Comparison of ENCODE assay signal across 8 cellular contexts in the genomic region with DNA sequence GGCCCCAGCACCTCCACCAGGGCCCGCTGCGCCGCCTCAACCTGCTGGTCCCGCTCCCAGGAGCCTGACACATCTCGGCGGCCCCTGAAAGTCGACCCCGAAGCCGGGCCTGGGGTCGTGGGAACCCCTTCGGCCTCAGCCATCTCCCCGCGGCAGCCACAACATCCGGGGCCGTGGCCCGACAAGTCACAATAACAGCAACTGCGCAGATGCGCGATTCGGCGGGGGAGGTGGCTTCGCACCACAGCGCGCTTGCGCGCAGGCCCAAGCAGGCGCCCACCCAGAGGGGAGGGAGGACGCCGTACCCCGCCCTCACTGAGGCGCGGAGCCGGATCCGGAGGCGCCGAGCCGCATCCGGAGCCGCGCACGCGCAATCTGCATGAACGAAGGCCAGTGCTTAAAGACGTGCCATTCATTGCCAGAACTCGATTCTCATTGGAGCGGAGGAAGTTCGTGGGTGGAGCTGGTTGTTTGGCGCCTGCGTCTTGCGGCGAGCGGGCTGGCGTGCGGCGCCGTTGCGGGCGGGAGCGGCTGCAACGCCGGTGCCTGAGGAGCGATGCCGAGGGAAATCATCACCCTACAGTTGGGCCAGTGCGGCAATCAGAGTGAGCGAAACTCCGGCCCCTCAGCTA. TPM values are rescaled to one million over a fixed set of nuclear protein-coding genes. Genes with fewer than 3 reads are reported as not detected.
DNase-seq lines count a peak whose midpoint lies in the region; ATAC-seq and TF ChIP-seq lines count a peak whose summit lies in the region.

A gene with protein sequence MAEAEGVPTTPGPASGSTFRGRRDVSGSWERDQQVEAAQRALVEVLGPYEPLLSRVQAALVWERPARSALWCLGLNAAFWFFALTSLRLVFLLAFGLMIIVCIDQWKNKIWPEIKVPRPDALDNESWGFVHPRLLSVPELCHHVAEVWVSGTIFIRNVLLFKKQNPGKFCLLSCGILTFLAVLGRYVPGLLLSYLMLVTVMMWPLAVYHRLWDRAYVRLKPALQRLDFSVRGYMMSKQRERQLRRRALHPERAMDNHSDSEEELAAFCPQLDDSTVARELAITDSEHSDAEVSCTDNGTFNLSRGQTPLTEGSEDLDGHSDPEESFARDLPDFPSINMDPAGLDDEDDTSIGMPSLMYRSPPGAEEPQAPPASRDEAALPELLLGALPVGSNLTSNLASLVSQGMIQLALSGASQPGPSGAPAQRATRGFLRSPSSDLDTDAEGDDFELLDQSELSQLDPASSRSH (minus strand): TSS at position 193 of the 632 bp plus-strand sequence. CDS start 50 bp downstream, at position 143.
A gene (plus strand): TSS at position 502 of the 632 bp plus-strand sequence. CDS start 55 bp downstream, at position 557.

- peaks cover 17% of the 10 kb centered on the region for H3K4me1 ChIP-seq in smooth muscle cell (ENCODE audit: low read depth)

- no peaks in the 10 kb centered on the region for H3K27me3 Mint-ChIP-seq in activated B cell treated with CpG ODN at 0.5 μM for 24 hours

- peaks cover 47% of the 10 kb centered on the region for H3K4me1 Mint-ChIP-seq in activated B cell treated with CpG ODN at 0.5 μM for 24 hours

- H3K4me3 ChIP-seq in AG09309 (ENCODE audit: control insufficient read depth, low read depth, low read length) (peak within 1 kb of the TSS; percentile 79), smooth muscle cell (peak within 1 kb of the TSS; percentile 79)

- WGBS in smooth muscle cell (ENCODE audit: low lambda C conversion rate), result under 1% methylated on average over 66 of the region's 66 CpGs

- H3K27ac ChIP-seq in caudate nucleus (ENCODE audit: low read depth, low read length) (peak within 1 kb of the TSS; percentile 92), smooth muscle cell (ENCODE audit: low read depth) (peak within 1 kb of the TSS; percentile 73)

- H3F3A ChIP-seq in smooth muscle cell (ENCODE audit: low read depth), result no peaks in the 10 kb centered on the region

- ATAC-seq in HG03196 (IDR thresholded peaks at IDR 0.05; ENCODE audit: unreplicated experiment) (peak; percentile 80), activated B cell treated with CpG ODN at 0.5 μM for 24 hours (ENCODE audit: low read depth) (peak; percentile 90)

- intact Hi-C loops in activated B cell treated with CpG ODN at 0.5 μM for 24 hours (cut with micrococcal nuclease), result loop anchor here (1.0 to 5.0 kb wide), 5 partner anchors 31 to 96 kb away; a partner anchor contains a TSS

- peaks cover 59% of the 10 kb centered on the region for H3K79me2 ChIP-seq in smooth muscle cell (ENCODE audit: low read depth)

- peak within 1 kb of the TSS; percentile 94 for H3K4me2 ChIP-seq in smooth muscle cell

- no peaks in the 10 kb centered on the region for H3K9me3 Mint-ChIP-seq in activated B cell treated with CpG ODN at 0.5 μM for 24 hours

- peak within 1 kb of the TSS; percentile 82 for H3K9ac ChIP-seq in smooth muscle cell (ENCODE audit: low read depth)

- POLR2A ChIA-PET in activated B cell treated with CpG ODN at 0.5 μM for 24 hours (lab: Charles Lee), result interaction anchor here (0.6 to 3.3 kb wide), 30 partner anchors 9 to 759 kb away, joined by 3 to 43 read pairs (median 4); a partner anchor contains a TSS

- DNase-seq in AG09309 (ENCODE audit: low read depth) (peak; percentile 97), NCI-H345 (lab: John Stamatoyannopoulos, UW) (peak; percentile 99), activated B cell treated with CpG ODN at 0.5 μM for 24 hours (peak; percentile 98), caudate nucleus (lab: John Stamatoyannopoulos, UW) (peak; percentile 84 to 99 (median 98)), iPS-NIHi7 (ENCODE audit: extremely low spot score) (peak; percentile 99), smooth muscle cell (lab: John Stamatoyannopoulos, UW; ENCODE audit: unreplicated experiment) (peak; percentile 96)

- CTCF ChIA-PET in activated B cell treated with CpG ODN at 0.5 μM for 24 hours (lab: Charles Lee), result interaction anchor here (1.0 to 2.7 kb wide), 5 partner anchors 9 to 215 kb away, joined by 3 to 32 read pairs (median 9); a partner anchor contains a TSS

- peaks cover 43% of the 10 kb centered on the region for H4K20me1 ChIP-seq in smooth muscle cell (ENCODE audit: low read depth)

- peak within 1 kb of the TSS; percentile 98 for H3K27ac Mint-ChIP-seq in activated B cell treated with CpG ODN at 0.5 μM for 24 hours

- TF ChIP-seq CTCF in AG09309 (IDR thresholded peaks at IDR 0.05; ENCODE audit: control insufficient read depth, insufficient read depth, low read depth, low read length, missing control alignments) (peak; percentile 56), activated B cell treated with CpG ODN at 0.5 μM for 24 hours (IDR thresholded peaks at IDR 0.05) (no peak), smooth muscle cell (IDR thresholded peaks at IDR 0.05; ENCODE audit: borderline replicate concordance, insufficient read depth, poor library complexity, severe bottlenecking) (peak; percentile 32)

- no peaks in the 10 kb centered on the region for H3K9me3 ChIP-seq in smooth muscle cell (replicated peaks; ENCODE audit: low read depth)

- peak; percentile 91 for TF ChIP-seq POLR2A in GM18951 (IDR thresholded peaks at IDR 0.05; ENCODE audit: extremely low read depth, insufficient read depth, insufficient read length)

- no peaks in the 10 kb centered on the region for H3K27me3 ChIP-seq in smooth muscle cell (ENCODE audit: low read depth)

- peak within 1 kb of the TSS; percentile 100 for H3K4me3 Mint-ChIP-seq in activated B cell treated with CpG ODN at 0.5 μM for 24 hours

- in situ Hi-C loops in GM18951 (cut with MboI; ENCODE audit: low sequenced_read_pairs, unreplicated experiment), result no loop called here

- H3K36me3 ChIP-seq in smooth muscle cell (ENCODE audit: low read depth), result no peaks in the 10 kb centered on the region

- H3K36me3 Mint-ChIP-seq in activated B cell treated with CpG ODN at 0.5 μM for 24 hours (ENCODE audit: low read depth), result peaks cover 38% of the 10 kb centered on the region

- peak within 1 kb of the TSS; percentile 93 for H2AFZ ChIP-seq in smooth muscle cell (ENCODE audit: low read depth)

RNA-seq across cellular contexts. Expression of the first gene that starts in this region (rescaled TPM):
- total RNA-seq in activated B cell treated with CpG ODN at 0.5 μM for 24 hours, result 60.0 and 63.5 TPM in 2 replicates
- 40.4 and 67.8 TPM in 2 replicates for total RNA-seq in smooth muscle cell
- polyA plus RNA-seq in smooth muscle cell, result 32.6 and 34.1 TPM in 2 replicates

RNA-seq across cellular contexts. Expression of the second gene that starts in this region (rescaled TPM):
- total RNA-seq in activated B cell treated with CpG ODN at 0.5 μM for 24 hours (25.0 and 26.8 TPM in 2 replicates), smooth muscle cell (31.6 and 38.7 TPM in 2 replicates)
- polyA plus RNA-seq in smooth muscle cell, result 91.2 and 102 TPM in 2 replicates

Comparison
In these comparisons a context has a peak if more than half of its experiments do, and no peak if none do; other contexts are left out.
1. Peak in every context shown above with its lines: DNase-seq, ATAC-seq, H3K4me3 ChIP-seq and H3K27ac ChIP-seq.